Comparison of ENCODE assay signal across 1 cellular context in genomic region chr7:44607141-44608068, GRCh38.
TF ChIP-seq lines count a peak whose summit lies in the region.

No MANE protein-coding gene starts in this region.

TF ChIP-seq in H1, 55 proteins besides CTCF, POLR2A, EP300 and RAD21:
- TF ChIP-seq SAP30 (IDR thresholded peaks at IDR 0.05; ENCODE audit: insufficient read depth, insufficient replicate concordance, low read length): peak; percentile 73
- no peak for TF ChIP-seq EZH2 (IDR thresholded peaks at IDR 0.05; ENCODE audit: low read depth, low read length, severe bottlenecking)
- TF ChIP-seq E2F6 (IDR thresholded peaks at IDR 0.05): no peak; the same call in 1 of the 2 replicates
- TF ChIP-seq SP2 (IDR thresholded peaks at IDR 0.05; ENCODE audit: low read length): no peak
- TF ChIP-seq POLR2AphosphoS5 (IDR thresholded peaks at IDR 0.05; ENCODE audit: low read depth, low read length): no peak
- no peak for TF ChIP-seq KDM4A (IDR thresholded peaks at IDR 0.05; ENCODE audit: low read depth, low read length, severe bottlenecking)
- TF ChIP-seq EGR1 (IDR thresholded peaks at IDR 0.05; ENCODE audit: borderline replicate concordance, low read depth, low read length): no peak
- TF ChIP-seq JUND (IDR thresholded peaks at IDR 0.05; ENCODE audit: low read length): no peak
- TF ChIP-seq YY1 (IDR thresholded peaks at IDR 0.05; ENCODE audit: low read depth, low read length): no peak
- no peak for TF ChIP-seq BRCA1 (IDR thresholded peaks at IDR 0.05; ENCODE audit: low read depth, low read length)
- TF ChIP-seq CHD1 (IDR thresholded peaks at IDR 0.05; ENCODE audit: low read depth, low read length): no peak
- TF ChIP-seq TBP (IDR thresholded peaks at IDR 0.05; ENCODE audit: low read depth, low read length): no peak
- TF ChIP-seq ASH2L (IDR thresholded peaks at IDR 0.05; ENCODE audit: low read length): peak; percentile 54
- no peak for TF ChIP-seq TAF7 (optimal IDR thresholded peaks at IDR 0.05; ENCODE audit: borderline replicate concordance, low read depth, low read length)
- no peak for TF ChIP-seq CEBPB (IDR thresholded peaks at IDR 0.05; ENCODE audit: low read depth, low read length)
- TF ChIP-seq SIN3A (conservative IDR thresholded peaks at IDR 0.05 in 1 of 2, IDR thresholded peaks at IDR 0.05 in 1 of 2; ENCODE audit: low read depth in 1 of 2, low read length in 2 of 2): peak; percentile 27 to 42; a peak in 1 of 4 replicates
- no peak for TF ChIP-seq RFX5 (IDR thresholded peaks at IDR 0.05; ENCODE audit: borderline replicate concordance, low read depth, low read length)
